ENCODE assay signal across 7 cellular contexts in the genomic region with DNA sequence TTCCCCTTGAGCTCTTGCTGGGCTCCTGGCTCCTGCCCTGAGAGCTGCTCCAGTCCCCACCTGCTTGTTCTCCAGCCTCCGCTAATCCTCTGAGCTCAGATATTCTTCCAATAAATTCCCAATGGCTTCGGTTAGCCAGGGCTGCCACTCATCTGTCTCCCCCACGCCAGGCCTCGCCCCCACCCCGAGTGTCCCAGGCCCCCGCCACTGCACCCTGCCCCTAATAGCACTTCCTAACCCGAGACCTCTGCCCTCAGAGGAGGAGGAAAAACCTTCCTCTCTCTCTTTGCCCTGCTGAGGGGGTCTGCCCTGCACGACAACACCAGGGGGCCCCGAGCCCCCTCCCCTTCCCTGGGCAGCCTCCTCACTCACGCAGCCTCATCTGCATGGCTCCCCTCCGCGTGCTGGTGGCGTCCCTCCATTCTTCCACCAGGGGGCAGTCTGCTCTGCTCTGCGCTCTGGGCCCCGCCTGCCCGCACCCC. TPM values are rescaled to one million over a fixed set of nuclear protein-coding genes. Genes with fewer than 3 reads are reported as not detected.
DNase-seq lines count a peak whose midpoint lies in the region; ATAC-seq and TF ChIP-seq lines count a peak whose summit lies in the region.
"Had no signal": no experiment of that assay in that cellular context is flagged by ENCODE, and none has a peak within 500 bp of the region (broad histone marks: within the 10 kb centered on the region; RNA-seq: fewer than 3 reads in every experiment).

No MANE protein-coding gene starts in this region.

- intact Hi-C loops in CD14-positive monocyte (cut with micrococcal nuclease) (no loop called here), body of pancreas (cut with DNase I) (no loop called here)

- H3K4me1 ChIP-seq in body of pancreas, result no peaks in the 10 kb centered on the region
- H3K4me1 ChIP-seq in neutrophil (ENCODE audit: control insufficient read depth in 1 of 2, insufficient read depth in 1 of 2, low read depth in 1 of 2, low read length in 1 of 2), result no peaks in the 10 kb centered on the region

- DNase-seq in CD14-positive monocyte (ENCODE audit: low spot score) (no peak), NCI-H1092 treated with DMSO at 0.1 percent for 48 hours (lab: John Stamatoyannopoulos, UW) (peak; percentile 32), body of pancreas (peak; percentile 39 to 50 (median 42)), Ammon's horn (ENCODE audit: low spot score) (no peak), NCI-H187 treated with DMSO at 0.1 percent for 48 hours (lab: John Stamatoyannopoulos, UW) (no peak)

- peaks cover 13 to 22% (median 19%) of the 10 kb centered on the region in 3 donors for H3K27me3 Mint-ChIP-seq in CD14-positive monocyte (ENCODE audit: low read depth in 3 of 3)

- peaks cover 8 to 20% (median 14%) of the 10 kb centered on the region in 7 donors for H3K9me3 Mint-ChIP-seq in CD14-positive monocyte

- no peak overlapping the region for H3K4me3 Mint-ChIP-seq in CD14-positive monocyte

- H3K27ac Mint-ChIP-seq in CD14-positive monocyte, result no peak overlapping the region

- TF ChIP-seq CTCF in CD14-positive monocyte (IDR thresholded peaks at IDR 0.05) (peak; percentile 45), body of pancreas (IDR thresholded peaks at IDR 0.05) (peak; percentile 38 to 54 (median 43)), neutrophil (IDR thresholded peaks at IDR 0.05) (peak; percentile 46)

- H3K4me1 Mint-ChIP-seq in CD14-positive monocyte, result peaks cover 12% of the 10 kb centered on the region

- TF ChIP-seq POLR2A in body of pancreas (IDR thresholded peaks at IDR 0.05), result no peak

- H3K36me3 Mint-ChIP-seq in CD14-positive monocyte, result no peaks in the 10 kb centered on the region

- ATAC-seq in body of pancreas, result peak; percentile 77

- no peaks in the 10 kb centered on the region for H3K9me3 ChIP-seq in body of pancreas
- peaks cover 3% of the 10 kb centered on the region for H3K9me3 ChIP-seq in neutrophil

- no peak overlapping the region for H3K4me3 ChIP-seq in body of pancreas
- no peak overlapping the region for H3K4me3 ChIP-seq in neutrophil (ENCODE audit: low read depth in 1 of 2, low read length in 1 of 2)

- no peak overlapping the region for H3K27ac ChIP-seq in body of pancreas
- H3K27ac ChIP-seq in neutrophil, result no peak overlapping the region

- H3K36me3 ChIP-seq in body of pancreas (replicated peaks in 1 of 2; ENCODE audit: insufficient read depth in 1 of 2, low read depth in 2 of 2) (no peaks in the 10 kb centered on the region), neutrophil (no peaks in the 10 kb centered on the region)

- H3K27me3 ChIP-seq in body of pancreas (no peaks in the 10 kb centered on the region), neutrophil (peaks cover 26% of the 10 kb centered on the region)

- 11 to 15% methylated on average over 11 of the region's 16 CpGs for WGBS in body of pancreas, 2 donors

RNA-seq across cellular contexts. Expression of a gene that starts 5.4 kb away (rescaled TPM):
- polyA plus RNA-seq in CD14-positive monocyte, result not detected
- not detected for total RNA-seq in body of pancreas
- polyA plus RNA-seq: neural cell had no signal

RNA-seq across cellular contexts. Expression of a gene that starts 11.7 kb away (rescaled TPM):
- polyA plus RNA-seq in CD14-positive monocyte, result not detected
- not detected for total RNA-seq in body of pancreas
- polyA plus RNA-seq: neural cell had no signal

RNA-seq across cellular contexts. Expression of a gene that starts 21.4 kb away (rescaled TPM):
- polyA plus RNA-seq in CD14-positive monocyte, result 10 to 100 TPM; 33.1 to 47.2 TPM
- total RNA-seq in body of pancreas, result 10 to 100 TPM; 45.1 to 52.1 TPM

RNA-seq across cellular contexts. Expression of a gene that starts 21.4 kb away (rescaled TPM):
- polyA plus RNA-seq in CD14-positive monocyte, result not detected
- not detected for total RNA-seq in body of pancreas
- polyA plus RNA-seq: neural cell had no signal

RNA-seq across cellular contexts. Expression of a gene that starts 26.4 kb away (rescaled TPM):
- polyA plus RNA-seq in CD14-positive monocyte, result under 1 TPM in 1 of 2 donors, not detected in 1; 0.54 TPM
- 10 to 100 TPM in 1 of 2 donors, 1 to 10 TPM in 1; 3.3 to 14.5 TPM for total RNA-seq in body of pancreas

Comparison
In these comparisons a context has a peak if more than half of its experiments do, and no peak if none do; other contexts are left out.
1. DNase-seq: peak in NCI-H1092 treated with DMSO at 0.1 percent for 48 hours (single experiment) and body of pancreas (4 of 4); none in CD14-positive monocyte (single experiment), Ammon's horn (single experiment) and NCI-H187 treated with DMSO at 0.1 percent for 48 hours (single experiment).
2. Peak in every context shown above with its lines, with median percentiles within 50 percentile points of each other: CTCF ChIP-seq.